ENCODE assay signal across 9 cellular contexts in the genomic region with DNA sequence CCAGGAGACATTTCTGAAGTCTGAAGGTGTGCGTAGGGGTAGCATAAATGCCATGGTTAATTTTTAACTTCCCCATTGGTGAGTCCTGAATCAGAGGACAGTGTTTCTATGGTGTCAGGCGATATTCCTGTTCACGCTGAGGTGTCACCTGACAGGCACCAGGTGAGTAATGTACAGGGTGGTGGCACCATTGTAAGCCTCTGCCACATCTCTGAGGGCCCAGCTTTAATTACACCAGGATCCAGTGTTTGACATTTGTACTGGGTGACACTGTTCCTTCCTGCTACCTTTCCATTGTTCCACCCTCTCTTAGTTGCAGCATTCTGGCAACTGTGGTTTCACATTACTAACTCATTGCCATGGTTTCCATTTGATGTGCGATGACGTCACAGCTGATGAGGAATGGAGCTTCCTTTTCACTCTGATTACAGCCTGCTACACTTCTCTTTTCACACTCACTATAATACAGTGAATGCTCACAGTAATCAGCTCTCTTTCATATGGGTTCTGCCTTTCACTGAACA. TPM values are rescaled to one million over a fixed set of nuclear protein-coding genes. Genes with fewer than 3 reads are reported as not detected.
DNase-seq lines count a peak whose midpoint lies in the region; ATAC-seq and TF ChIP-seq lines count a peak whose summit lies in the region.
"Had no signal": no experiment of that assay in that cellular context is flagged by ENCODE, and none has a peak within 500 bp of the region (broad histone marks: within the 10 kb centered on the region; RNA-seq: fewer than 3 reads in every experiment).

No MANE protein-coding gene starts in this region.

- H2BK120ac ChIP-seq in H9 (ENCODE audit: low read depth, low read length, poor library complexity, severe bottlenecking), result no peak overlapping the region

- H3K14ac ChIP-seq in H9 (ENCODE audit: insufficient read depth, low read length), result no peak overlapping the region

- H3K9me3 Mint-ChIP-seq in activated CD4-positive, alpha-beta memory T cell treated with anti-CD3 and anti-CD28 coated beads for 36 hours, result no peaks in the 10 kb centered on the region
- H3K9me3 Mint-ChIP-seq in activated CD4-positive, alpha-beta memory T cell treated with anti-CD3 and anti-CD28 coated beads, Interleukin-2, amount 10 ng/mL, durations not matched to agents 7 days and 5 days, result no peaks in the 10 kb centered on the region
- H3K9me3 Mint-ChIP-seq in H9, result no peaks in the 10 kb centered on the region

- H3K9ac ChIP-seq in H9 (ENCODE audit: extremely low read depth, insufficient read length, low read length), result no peak overlapping the region

- WGBS in H9 (ENCODE audit: extremely low coverage, insufficient read length, low lambda C conversion rate), result no CpG with 5 or more reads among the region's 5 CpGs

- CTCF ChIA-PET in activated CD4-positive, alpha-beta memory T cell treated with anti-CD3 and anti-CD28 coated beads for 36 hours (lab: Charles Lee), result no interaction called here
- CTCF ChIA-PET in activated CD4-positive, alpha-beta memory T cell treated with anti-CD3 and anti-CD28 coated beads, Interleukin-2, amount 10 ng/mL, durations not matched to agents 7 days and 5 days (lab: Charles Lee), result no interaction called here

- H3K79me2 ChIP-seq in H9 (ENCODE audit: insufficient read depth, low read length), result no peaks in the 10 kb centered on the region

- no peak overlapping the region for H2BK5ac ChIP-seq in H9 (ENCODE audit: insufficient read length, low read length)

- H4K91ac ChIP-seq in H9 (ENCODE audit: insufficient read length, low read depth, low read length), result no peak overlapping the region

- TF ChIP-seq CTCF in ascending aorta (IDR thresholded peaks at IDR 0.05) (no peak), H9 (conservative IDR thresholded peaks at IDR 0.05) (no peak)

- no peak overlapping the region for H2BK15ac ChIP-seq in H9 (ENCODE audit: low read depth, low read length)

- no peak overlapping the region for H3K56ac ChIP-seq in H9 (ENCODE audit: insufficient read length, low read depth, low read length)

- H2BK12ac ChIP-seq in H9 (ENCODE audit: insufficient read length, low read depth, low read length), result no peak overlapping the region

- H3K23me2 ChIP-seq in H9 (ENCODE audit: insufficient read length, low read depth, low read length, poor library complexity, severe bottlenecking), result no peaks in the 10 kb centered on the region

- H3K27me3 Mint-ChIP-seq in activated CD4-positive, alpha-beta memory T cell treated with anti-CD3 and anti-CD28 coated beads for 36 hours, result peaks cover 6% of the 10 kb centered on the region
- no peaks in the 10 kb centered on the region for H3K27me3 Mint-ChIP-seq in activated CD4-positive, alpha-beta memory T cell treated with anti-CD3 and anti-CD28 coated beads, Interleukin-2, amount 10 ng/mL, durations not matched to agents 7 days and 5 days
- peaks cover 1% of the 10 kb centered on the region; the same call in 1 of the 2 replicates for H3K27me3 Mint-ChIP-seq in H9 (ENCODE audit: low read depth)

- no peaks in the 10 kb centered on the region for H3K36me3 ChIP-seq in ascending aorta

- no peak overlapping the region for H3T11ph ChIP-seq in H9 (ENCODE audit: low read length)

- no peak for ATAC-seq in GM21515 (IDR thresholded peaks at IDR 0.05; ENCODE audit: unreplicated experiment)
- ATAC-seq: Panc1 had no signal

- H3K18ac ChIP-seq in H9 (ENCODE audit: insufficient read length, low read depth, low read length), result no peak overlapping the region

- peak; percentile 56 for DNase-seq in activated CD4-positive, alpha-beta memory T cell treated with anti-CD3 and anti-CD28 coated beads for 36 hours
- DNase-seq in activated CD4-positive, alpha-beta memory T cell treated with anti-CD3 and anti-CD28 coated beads, Interleukin-2, amount 10 ng/mL, durations not matched to agents 7 days and 5 days, result no peak
- DNase-seq in OCI-M1 (lab: John Stamatoyannopoulos, UW) (peak; percentile 90), fibroblast of gingiva (ENCODE audit: low read depth) (peak; percentile 19), stromal cell of bone marrow (ENCODE audit: low read depth) (peak; percentile 33), ascending aorta (ENCODE audit: low spot score in 2 of 2) (no peak), H9 (no peak)

- H3K4me1 ChIP-seq in ascending aorta (peaks cover 0 to 11% of the 10 kb centered on the region in 2 donors), H9 (ENCODE audit: insufficient read depth, low read length) (0 out of 2 replicates have a peak, but pooled peaks cover 5% of the 10 kb centered on the region)

- H3K4ac ChIP-seq in H9 (ENCODE audit: low read depth, low read length), result no peak overlapping the region

- H3K4me3 ChIP-seq in ascending aorta, result no peak overlapping the region

- no peak overlapping the region for H2BK20ac ChIP-seq in H9 (ENCODE audit: low read depth, low read length, poor library complexity, severe bottlenecking)

- H3K9me3 ChIP-seq in ascending aorta (no peaks in the 10 kb centered on the region), H9 (ENCODE audit: control insufficient read depth, low read depth, low read length) (no peaks in the 10 kb centered on the region)

- no peak overlapping the region for H4K5ac ChIP-seq in H9 (ENCODE audit: insufficient read length, low read depth, low read length)

- H3K27ac ChIP-seq in ascending aorta, result no peak overlapping the region
- no peak overlapping the region for H3K27ac ChIP-seq in H9 (ENCODE audit: insufficient read length, low read depth, low read length)

- H4K20me1 ChIP-seq in H9 (ENCODE audit: control insufficient read depth, insufficient read depth, insufficient read length), result no peaks in the 10 kb centered on the region

- H4K8ac ChIP-seq in H9 (replicated peaks; ENCODE audit: insufficient read length, low read depth, low read length), result no peak overlapping the region

- no peak overlapping the region for H2AFZ ChIP-seq in H9 (ENCODE audit: low read length)

- no peaks in the 10 kb centered on the region for H3K27me3 ChIP-seq in ascending aorta
- H3K27me3 ChIP-seq in H9 (ENCODE audit: insufficient read depth, low read length), result no peaks in the 10 kb centered on the region

- H3K36me3 Mint-ChIP-seq in activated CD4-positive, alpha-beta memory T cell treated with anti-CD3 and anti-CD28 coated beads for 36 hours, result no peaks in the 10 kb centered on the region
- no peaks in the 10 kb centered on the region for H3K36me3 Mint-ChIP-seq in activated CD4-positive, alpha-beta memory T cell treated with anti-CD3 and anti-CD28 coated beads, Interleukin-2, amount 10 ng/mL, durations not matched to agents 7 days and 5 days (ENCODE audit: low read depth)
- H3K36me3 Mint-ChIP-seq in H9 (ENCODE audit: insufficient read depth in 1 of 3, low read depth in 3 of 3), result no peaks in the 10 kb centered on the region

- no peak overlapping the region for H2AK5ac ChIP-seq in H9 (ENCODE audit: insufficient read length, low read length)

- H3K23ac ChIP-seq in H9 (ENCODE audit: insufficient read length, low read depth, low read length), result no peak overlapping the region

- no peaks in the 10 kb centered on the region for H3K79me1 ChIP-seq in H9 (ENCODE audit: insufficient read depth, low read depth, low read length, poor library complexity, severe bottlenecking)

- H3K4me2 ChIP-seq in H9 (ENCODE audit: insufficient read depth, insufficient read length, low read length), result no peak overlapping the region

- no peak overlapping the region for H3K27ac Mint-ChIP-seq in activated CD4-positive, alpha-beta memory T cell treated with anti-CD3 and anti-CD28 coated beads for 36 hours
- no peak overlapping the region for H3K27ac Mint-ChIP-seq in activated CD4-positive, alpha-beta memory T cell treated with anti-CD3 and anti-CD28 coated beads, Interleukin-2, amount 10 ng/mL, durations not matched to agents 7 days and 5 days
- no peak overlapping the region for H3K27ac Mint-ChIP-seq in H9

- no peak overlapping the region for H3K4me3 Mint-ChIP-seq in activated CD4-positive, alpha-beta memory T cell treated with anti-CD3 and anti-CD28 coated beads for 36 hours
- no peak overlapping the region for H3K4me3 Mint-ChIP-seq in activated CD4-positive, alpha-beta memory T cell treated with anti-CD3 and anti-CD28 coated beads, Interleukin-2, amount 10 ng/mL, durations not matched to agents 7 days and 5 days
- no peak overlapping the region for H3K4me3 Mint-ChIP-seq in H9

- POLR2A ChIA-PET in activated CD4-positive, alpha-beta memory T cell treated with anti-CD3 and anti-CD28 coated beads for 36 hours (lab: Charles Lee), result no interaction called here
- POLR2A ChIA-PET in activated CD4-positive, alpha-beta memory T cell treated with anti-CD3 and anti-CD28 coated beads, Interleukin-2, amount 10 ng/mL, durations not matched to agents 7 days and 5 days (lab: Charles Lee), result no interaction called here

- intact Hi-C loops in activated CD4-positive, alpha-beta memory T cell treated with anti-CD3 and anti-CD28 coated beads for 36 hours (cut with micrococcal nuclease), result no loop called here
- intact Hi-C loops in ascending aorta (cut with DNase I), result no loop called here

- peaks cover 2% of the 10 kb centered on the region for H3K4me1 Mint-ChIP-seq in activated CD4-positive, alpha-beta memory T cell treated with anti-CD3 and anti-CD28 coated beads for 36 hours (ENCODE audit: low read depth)
- H3K4me1 Mint-ChIP-seq in activated CD4-positive, alpha-beta memory T cell treated with anti-CD3 and anti-CD28 coated beads, Interleukin-2, amount 10 ng/mL, durations not matched to agents 7 days and 5 days, result no peaks in the 10 kb centered on the region
- peaks cover 17 to 19% of the 10 kb centered on the region in 2 experiments for H3K4me1 Mint-ChIP-seq in H9

RNA-seq across cellular contexts. Expression of a gene that starts 40.6 kb away (rescaled TPM):
- not detected for total RNA-seq in activated CD4-positive, alpha-beta memory T cell treated with anti-CD3 and anti-CD28 coated beads for 36 hours
- not detected for total RNA-seq in activated CD4-positive, alpha-beta memory T cell treated with anti-CD3 and anti-CD28 coated beads, Interleukin-2, amount 10 ng/mL, durations not matched to agents 7 days and 5 days
- 11.6 TPM for total RNA-seq in ascending aorta
- total RNA-seq in H9 (2021), result 17.5 and 17.8 TPM in 2 replicates

Comparison
In these comparisons a context has a peak if more than half of its experiments do, and no peak if none do; other contexts are left out.
1. DNase-seq: peak in activated CD4-positive, alpha-beta memory T cell treated with anti-CD3 and anti-CD28 coated beads for 36 hours (single experiment), OCI-M1 (single experiment), fibroblast of gingiva (single experiment) and stromal cell of bone marrow (single experiment); none in activated CD4-positive, alpha-beta memory T cell treated with anti-CD3 and anti-CD28 coated beads, Interleukin-2, amount 10 ng/mL, durations not matched to agents 7 days and 5 days (single experiment), ascending aorta (0 of 2) and H9 (single experiment).
2. RNA of a gene that starts 40.6 kb away (total RNA-seq): 17.5 to 17.8 TPM in H9 and 11.6 TPM in ascending aorta (single experiment); not detected in activated CD4-positive, alpha-beta memory T cell treated with anti-CD3 and anti-CD28 coated beads, Interleukin-2, amount 10 ng/mL, durations not matched to agents 7 days and 5 days and not detected in activated CD4-positive, alpha-beta memory T cell treated with anti-CD3 and anti-CD28 coated beads for 36 hours; every median in the first group is over 10 times any median in the second.